In the genomic region with DNA sequence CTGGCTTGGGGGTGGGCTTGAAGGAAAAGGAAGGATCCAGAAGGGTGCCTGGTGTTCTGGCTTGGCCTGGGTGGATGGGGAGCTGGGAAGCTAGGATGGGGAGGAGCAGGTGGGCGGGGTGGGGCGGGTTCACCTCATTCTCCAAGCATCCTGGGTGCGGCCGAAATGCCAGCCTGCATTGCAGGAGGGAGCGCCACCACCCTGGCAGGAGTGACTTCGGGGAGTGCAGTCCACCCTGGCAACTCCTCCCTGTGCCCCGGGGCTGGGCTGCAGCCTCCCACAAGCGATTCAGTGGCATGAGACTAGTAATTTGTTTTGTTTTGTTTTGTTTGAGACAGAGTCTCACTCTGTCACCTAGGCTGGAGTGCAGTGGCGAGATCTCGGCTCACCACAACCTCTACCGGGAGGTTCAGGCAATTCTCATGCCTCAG, we compare ENCODE assay signal across 15 cellular contexts.
DNase-seq lines count a peak whose midpoint lies in the region; ATAC-seq lines count a peak whose summit lies in the region.
"Had no signal": no experiment of that assay in that cellular context is flagged by ENCODE, and none has a peak within 500 bp of the region (broad histone marks: within the 10 kb centered on the region; RNA-seq: fewer than 3 reads in every experiment).

No MANE protein-coding gene starts in this region.

- H3K36me3 Mint-ChIP-seq in activated naive CD4-positive, alpha-beta T cell treated with anti-CD3 and anti-CD28 coated beads, Interleukin-2, amount 10 ng/mL, durations not matched to agents 7 days and 5 days = no peaks in the 10 kb centered on the region
- peaks cover 11% of the 10 kb centered on the region for H3K36me3 Mint-ChIP-seq in central memory CD8-positive, alpha-beta T cell (ENCODE audit: insufficient read depth)
- peaks cover 7% of the 10 kb centered on the region for H3K36me3 Mint-ChIP-seq in stimulated activated effector memory CD8-positive, alpha-beta T cell treated with anti-CD3 and anti-CD28 coated beads, Interleukin-12 subunit alpha, Interleukin-12 subunit beta, amount 100 ng/mL, for 72 hours
- H3K36me3 Mint-ChIP-seq: mesothelial cell of epicardium had no signal

- no peak for DNase-seq in activated naive CD4-positive, alpha-beta T cell treated with anti-CD3 and anti-CD28 coated beads, Interleukin-2, amount 10 ng/mL, durations not matched to agents 7 days and 5 days
- no peak for DNase-seq in activated naive CD4-positive, alpha-beta T cell (lab: John Stamatoyannopoulos, UW)
- peak; percentile 77 for DNase-seq in NCI-H2171 treated with DMSO at 0.1 percent for 48 hours (lab: John Stamatoyannopoulos, UW)
- DNase-seq in central memory CD8-positive, alpha-beta T cell (ENCODE audit: low spot score in 2 of 2) = peak in 1 of 2 donors; percentile 21
- no peak for DNase-seq in stimulated activated effector memory CD8-positive, alpha-beta T cell treated with anti-CD3 and anti-CD28 coated beads, Interleukin-12 subunit alpha, Interleukin-12 subunit beta, amount 100 ng/mL, for 72 hours (ENCODE audit: low spot score in 2 of 2)
- DNase-seq in islet precursor cell = no peak
- DNase-seq in stimulated activated CD4-positive, alpha-beta T cell treated with anti-CD3 and anti-CD28 coated beads, Interleukin-2, amount 100 ng/mL, for 24 hours = no peak
- DNase-seq: activated effector memory CD4-positive, alpha-beta T cell treated with anti-CD3 and anti-CD28 coated beads, Interleukin-2, amount 50 U/mL, for 16 hours; esophagus squamous epithelium; NCI-H82; stimulated activated naive CD4-positive, alpha-beta T cell treated with Interleukin-2 at 50 U/mL for 16 hours had no signal

- peaks cover 23% of the 10 kb centered on the region for H3K4me1 Mint-ChIP-seq in activated naive CD4-positive, alpha-beta T cell treated with anti-CD3 and anti-CD28 coated beads, Interleukin-2, amount 10 ng/mL, durations not matched to agents 7 days and 5 days
- H3K4me1 Mint-ChIP-seq in central memory CD8-positive, alpha-beta T cell = peaks cover 31% of the 10 kb centered on the region
- peaks cover 28% of the 10 kb centered on the region for H3K4me1 Mint-ChIP-seq in stimulated activated effector memory CD8-positive, alpha-beta T cell treated with anti-CD3 and anti-CD28 coated beads, Interleukin-12 subunit alpha, Interleukin-12 subunit beta, amount 100 ng/mL, for 72 hours
- H3K4me1 Mint-ChIP-seq: mesothelial cell of epicardium had no signal

- CTCF ChIA-PET in activated naive CD4-positive, alpha-beta T cell treated with anti-CD3 and anti-CD28 coated beads, Interleukin-2, amount 10 ng/mL, durations not matched to agents 7 days and 5 days (lab: Charles Lee) = interaction anchor here (0.7 to 1.1 kb wide), 2 partner anchors 13 to 148 kb away, joined by 3 to 4 read pairs; a partner anchor contains a TSS

- peak overlapping the region; percentile 41 for H3K4me3 Mint-ChIP-seq in activated naive CD4-positive, alpha-beta T cell treated with anti-CD3 and anti-CD28 coated beads, Interleukin-2, amount 10 ng/mL, durations not matched to agents 7 days and 5 days
- H3K4me3 Mint-ChIP-seq in central memory CD8-positive, alpha-beta T cell = peak overlapping the region; percentile 73
- peak overlapping the region; percentile 70 for H3K4me3 Mint-ChIP-seq in stimulated activated effector memory CD8-positive, alpha-beta T cell treated with anti-CD3 and anti-CD28 coated beads, Interleukin-12 subunit alpha, Interleukin-12 subunit beta, amount 100 ng/mL, for 72 hours
- H3K4me3 Mint-ChIP-seq: mesothelial cell of epicardium had no signal

- no peaks in the 10 kb centered on the region for H3K9me3 Mint-ChIP-seq in activated naive CD4-positive, alpha-beta T cell treated with anti-CD3 and anti-CD28 coated beads, Interleukin-2, amount 10 ng/mL, durations not matched to agents 7 days and 5 days
- no peaks in the 10 kb centered on the region for H3K9me3 Mint-ChIP-seq in central memory CD8-positive, alpha-beta T cell
- no peaks in the 10 kb centered on the region for H3K9me3 Mint-ChIP-seq in stimulated activated effector memory CD8-positive, alpha-beta T cell treated with anti-CD3 and anti-CD28 coated beads, Interleukin-12 subunit alpha, Interleukin-12 subunit beta, amount 100 ng/mL, for 72 hours
- H3K9me3 Mint-ChIP-seq: mesothelial cell of epicardium had no signal

- peaks cover 12% of the 10 kb centered on the region for H3K27me3 Mint-ChIP-seq in activated naive CD4-positive, alpha-beta T cell treated with anti-CD3 and anti-CD28 coated beads, Interleukin-2, amount 10 ng/mL, durations not matched to agents 7 days and 5 days
- no peaks in the 10 kb centered on the region for H3K27me3 Mint-ChIP-seq in central memory CD8-positive, alpha-beta T cell

- ATAC-seq in central memory CD8-positive, alpha-beta T cell (replicated peaks; ENCODE audit: extremely low read depth, poor library complexity, severe bottlenecking) = peak; percentile 39
- peak; percentile 63 for ATAC-seq in stimulated activated effector memory CD8-positive, alpha-beta T cell treated with anti-CD3 and anti-CD28 coated beads, Interleukin-12 subunit alpha, Interleukin-12 subunit beta, amount 100 ng/mL, for 72 hours
- no peak for ATAC-seq in GM19395 (IDR thresholded peaks at IDR 0.05; ENCODE audit: unreplicated experiment)
- ATAC-seq: activated CD4-positive, CD25-positive, alpha-beta regulatory T cell treated with anti-CD3 and anti-CD28 coated beads, Interleukin-2, amount 50 U/mL, for 24 hours had no signal

- H3K27ac Mint-ChIP-seq in activated naive CD4-positive, alpha-beta T cell treated with anti-CD3 and anti-CD28 coated beads, Interleukin-2, amount 10 ng/mL, durations not matched to agents 7 days and 5 days = peak overlapping the region; percentile 77
- peak overlapping the region; percentile 92 for H3K27ac Mint-ChIP-seq in central memory CD8-positive, alpha-beta T cell (ENCODE audit: low read depth)
- H3K27ac Mint-ChIP-seq in stimulated activated effector memory CD8-positive, alpha-beta T cell treated with anti-CD3 and anti-CD28 coated beads, Interleukin-12 subunit alpha, Interleukin-12 subunit beta, amount 100 ng/mL, for 72 hours = peak overlapping the region; percentile 98
- H3K27ac Mint-ChIP-seq: mesothelial cell of epicardium, progenitor cell of endocrine pancreas had no signal
